Comparison of ENCODE assay signal across 19 cellular contexts in the genomic region with DNA sequence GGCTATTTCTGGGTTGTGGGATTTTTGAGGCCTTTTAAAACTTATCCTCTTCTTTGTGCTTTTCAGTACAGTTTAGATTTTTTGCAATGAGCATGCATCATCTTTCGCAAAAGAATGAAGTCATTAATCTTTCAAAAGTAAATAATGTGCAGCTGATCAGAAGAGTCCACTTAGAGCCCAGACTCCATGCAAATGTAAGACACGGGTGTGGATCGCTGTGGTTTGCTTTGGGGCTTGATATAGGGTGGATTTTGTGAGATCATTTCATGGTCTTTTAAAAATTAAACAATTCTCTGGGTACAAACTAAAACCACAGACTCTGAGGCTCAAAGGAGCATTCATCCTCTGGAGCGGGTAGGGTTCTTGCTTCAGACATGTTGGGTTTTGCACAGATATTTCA.
A peak's percentile ranks its signal among the peaks of the same experiment; 100 is the strongest.
DNase-seq lines count a peak whose midpoint lies in the region; ATAC-seq, FAIRE-seq and TF ChIP-seq lines count a peak whose summit lies in the region.
"Had no signal": no experiment of that assay in that cellular context is flagged by ENCODE, and none has a peak within 500 bp of the region (broad histone marks: within the 10 kb centered on the region; RNA-seq: fewer than 3 reads in every experiment).

No MANE protein-coding gene starts in this region.

- H4K20me1 ChIP-seq in IMR-90 (ENCODE audit: insufficient read depth, low read length) (peaks cover 59% of the 10 kb centered on the region), K562 (replicated peaks; ENCODE audit: control insufficient read depth, insufficient read depth, low read length) (peaks cover 5% of the 10 kb centered on the region; the same call in 1 of the 2 replicates), PC-3 (ENCODE audit: low read length) (0 out of 2 replicates have a peak, but pooled peaks cover 5% of the 10 kb centered on the region)

- H3K4ac ChIP-seq in IMR-90 (ENCODE audit: low read depth, low read length), result no peak overlapping the region; the same call in 1 of the 2 replicates

- ATAC-seq in IMR-90 (ENCODE audit: low read depth) (no peak), K562 (no peak), PC-3 (no peak), HG03175 (IDR thresholded peaks at IDR 0.05; ENCODE audit: unreplicated experiment) (no peak)
- ATAC-seq: activated CD4-positive, CD25-positive, alpha-beta regulatory T cell treated with anti-CD3 and anti-CD28 coated beads, Interleukin-2, amount 50 U/mL, for 24 hours; activated naive CD4-positive, alpha-beta T cell treated with anti-CD3 and anti-CD28 coated beads, Interleukin-2, amount 50 U/mL, for 72 hours; activated T-cell treated with anti-CD3 and anti-CD28 coated beads, Interleukin-2, amount 50 U/mL, for 72 hours had no signal

- H3K27ac ChIP-seq in IMR-90 (ENCODE audit: insufficient read depth, low read length), result no peak overlapping the region
- no peak overlapping the region for H3K27ac ChIP-seq in K562 (ENCODE audit: extremely low read depth, low read depth, low read length)
- no peak overlapping the region for H3K27ac ChIP-seq in PC-3 (ENCODE audit: low read length)
- H3K27ac ChIP-seq: PC-9 had no signal

- intact Hi-C loops in IMR-90 (cut with micrococcal nuclease) (no loop called here), K562 (cut with micrococcal nuclease) (no loop called here), PC-3 (cut with micrococcal nuclease) (no loop called here)

- DNase-seq in AG09319 (ENCODE audit: extremely low read depth, low read depth) (peak; percentile 42), IMR-90 (peak; percentile 23), K562 (ENCODE audit: extremely low read depth in 1 of 4, low spot score in 3 of 4) (no peak), immature natural killer cell (no peak), NCI-H2029 treated with DMSO at 0.1 percent for 48 hours (lab: John Stamatoyannopoulos, UW) (no peak), PC-3 (no peak), NCI-H446 (lab: John Stamatoyannopoulos, UW) (no peak)
- DNase-seq: activated T-cell treated with anti-CD3 and anti-CD28 coated beads, Interleukin-2, amount 50 U/mL, for 72 hours; DND-41; MM.1S; NCI-H1694; NCI-H510A; PC-9; small intestine; stimulated activated CD4-positive, alpha-beta T cell treated with anti-CD3 and anti-CD28 coated beads, Interleukin-4, amount 100 ng/mL, for 24 hours had no signal

- no peak overlapping the region for H3K4me2 ChIP-seq in IMR-90 (ENCODE audit: low read depth, low read length)
- H3K4me2 ChIP-seq in K562 (ENCODE audit: insufficient read depth, low read length), result no peak overlapping the region
- H3K4me2 ChIP-seq in PC-3 (ENCODE audit: low read length), result no peak overlapping the region
- H3K4me2 ChIP-seq: PC-9 had no signal

- in situ Hi-C loops in IMR-90 (cut with MboI; ENCODE audit: low sequenced_read_pairs), result no loop called here
- in situ Hi-C loops in K562 (cut with MboI), result no loop called here

- H2BK5ac ChIP-seq in IMR-90 (ENCODE audit: low read depth, low read length, poor library complexity, severe bottlenecking), result no peak overlapping the region

- H3K9me1 ChIP-seq in IMR-90 (ENCODE audit: insufficient read depth, low read length) (peaks cover 10% of the 10 kb centered on the region), K562 (ENCODE audit: control insufficient read depth, insufficient read depth, low read length) (peaks cover 3% of the 10 kb centered on the region)

- no peak overlapping the region for H3K23ac ChIP-seq in IMR-90 (ENCODE audit: low read depth, low read length)

- no peaks in the 10 kb centered on the region for H3K27me3 ChIP-seq in IMR-90 (ENCODE audit: control insufficient read depth, insufficient read depth, low read length)
- no peaks in the 10 kb centered on the region for H3K27me3 ChIP-seq in K562 (ENCODE audit: control insufficient read depth in 2 of 2, insufficient read depth in 2 of 2, low read length in 2 of 2)
- H3K27me3 ChIP-seq in PC-3 (ENCODE audit: low read length), result no peaks in the 10 kb centered on the region

- peaks cover 24% of the 10 kb centered on the region for H3K4me1 ChIP-seq in IMR-90 (ENCODE audit: control insufficient read depth, insufficient read depth, low read length)
- peaks cover 33 to 44% of the 10 kb centered on the region in 2 experiments for H3K4me1 ChIP-seq in K562 (replicated peaks in 1 of 2; ENCODE audit: control insufficient read depth in 2 of 2, insufficient read depth in 2 of 2, low read length in 2 of 2)
- peaks cover 26% of the 10 kb centered on the region for H3K4me1 ChIP-seq in PC-3 (ENCODE audit: insufficient read depth, low read length)
- H3K4me1 ChIP-seq: HAP-1 had no signal

- TF ChIP-seq POLR2A in IMR-90 (IDR thresholded peaks at IDR 0.05; ENCODE audit: low read depth, low read length) (no peak), K562 (conservative IDR thresholded peaks at IDR 0.05) (no peak)

- no peaks in the 10 kb centered on the region for H3F3A ChIP-seq in PC-3 (ENCODE audit: low read length, unreplicated experiment)

- peaks cover 22 to 55% of the 10 kb centered on the region in 2 donors for H3K4me1 Mint-ChIP-seq in immature natural killer cell

- H4K8ac ChIP-seq in IMR-90 (ENCODE audit: low read depth in 2 of 2, low read length in 2 of 2), result no peak overlapping the region

- no peak overlapping the region for H4K91ac ChIP-seq in IMR-90 (ENCODE audit: insufficient read depth, low read depth, low read length)

- H2AK9ac ChIP-seq in IMR-90 (replicated peaks; ENCODE audit: low read depth, low read length, poor library complexity), result no peak overlapping the region

- no peak for FAIRE-seq in K562 (lab: Jason Lieb, UNC)
- FAIRE-seq: small intestine had no signal

- no peak overlapping the region for H4K5ac ChIP-seq in IMR-90 (ENCODE audit: low read depth, low read length)

- H3K9me2 ChIP-seq in PC-3 (replicated peaks; ENCODE audit: low read length), result no peaks in the 10 kb centered on the region

- no peak overlapping the region for H3K18ac ChIP-seq in IMR-90 (ENCODE audit: low read depth, low read length)

- no peak overlapping the region for H3K4me3 ChIP-seq in IMR-90 (ENCODE audit: insufficient read depth, low read depth, low read length)
- H3K4me3 ChIP-seq in K562, result no peak overlapping the region
- H3K4me3 ChIP-seq in PC-3 (ENCODE audit: low read length), result no peak overlapping the region
- H3K4me3 ChIP-seq: HAP-1, PC-9 had no signal

- 100% methylated on average over 1 of the region's 4 CpGs; no CpG with 5 or more reads in 1 of the 2 experiments for WGBS in IMR-90 (ENCODE audit: extremely low coverage in 2 of 2, insufficient read length in 1 of 2), 2 experiments
- 74% methylated on average over 4 of the region's 4 CpGs for WGBS in K562 (ENCODE audit: insufficient coverage, low coverage, missing lambda C conversion rate)

- peaks cover 45% of the 10 kb centered on the region for H3K79me2 ChIP-seq in K562 (ENCODE audit: control insufficient read depth, insufficient read depth, low read length)
- H3K79me2 ChIP-seq in PC-3 (ENCODE audit: low read length), result peaks cover 55% of the 10 kb centered on the region

- no peak overlapping the region; the same call in 1 of the 2 replicates for H2AK5ac ChIP-seq in IMR-90 (ENCODE audit: low read depth, low read length)

- peaks cover 0 to 3% (median 0%) of the 10 kb centered on the region in 3 donors for H3K27me3 Mint-ChIP-seq in immature natural killer cell (ENCODE audit: low read depth in 3 of 3)

- H3K14ac ChIP-seq in IMR-90 (replicated peaks; ENCODE audit: low read depth, low read length), result no peak overlapping the region

- no peak for TF ChIP-seq EP300 in K562 (IDR thresholded peaks at IDR 0.05; ENCODE audit: low read length)

- H3K9me3 ChIP-seq in IMR-90 (ENCODE audit: control insufficient read depth, insufficient read depth, low read length) (peaks cover 3% of the 10 kb centered on the region), K562 (replicated peaks; ENCODE audit: control insufficient read depth, insufficient read depth, low read depth, low read length) (no peaks in the 10 kb centered on the region), PC-3 (ENCODE audit: low read length) (no peaks in the 10 kb centered on the region)
- H3K9me3 ChIP-seq: HAP-1 had no signal

- POLR2A ChIA-PET in IMR-90 (lab: Charles Lee; ENCODE audit: unreplicated experiment) (no interaction called here), K562 (lab: Yijun Ruan, JAX) (interaction anchor here (0.8 to 1.4 kb wide), 4 partner anchors 9 to 168 kb away, joined by 3 to 4 read pairs (median 3); no protein-coding TSS in a partner anchor), PC-3 (lab: Charles Lee; ENCODE audit: unreplicated experiment) (no interaction called here)

- TF ChIP-seq RAD21 in IMR-90 (IDR thresholded peaks at IDR 0.05; ENCODE audit: low read length), result no peak
- TF ChIP-seq RAD21 in K562 (CRISPR knock-in tag; conservative IDR thresholded peaks at IDR 0.05 in 1 of 2, IDR thresholded peaks at IDR 0.05 in 1 of 2), result no peak

- H2AFZ ChIP-seq in IMR-90 (replicated peaks; ENCODE audit: low read length, poor library complexity) (no peak overlapping the region), K562 (ENCODE audit: low read depth, low read length) (no peak overlapping the region), PC-3 (ENCODE audit: low read length) (no peak overlapping the region)
- H2AFZ ChIP-seq: PC-9 had no signal

- H3K36me3 ChIP-seq in IMR-90 (ENCODE audit: control insufficient read depth, insufficient read depth, low read length) (peaks cover 9% of the 10 kb centered on the region; the same call in 1 of the 2 replicates), K562 (ENCODE audit: control insufficient read depth, insufficient read depth, low read length) (peaks cover 22% of the 10 kb centered on the region), PC-3 (ENCODE audit: low read depth, low read length) (peaks cover 11% of the 10 kb centered on the region)

- dilution Hi-C loops in IMR-90 (cut with HindIII; ENCODE audit: low sequenced_read_pairs, unreplicated experiment), result no loop called here

- no peak overlapping the region for H3K4me3 Mint-ChIP-seq in immature natural killer cell
- H3K4me3 Mint-ChIP-seq: activated T-cell treated with anti-CD3 and anti-CD28 coated beads, Interleukin-2, amount 50 U/mL, for 72 hours had no signal

- H2BK120ac ChIP-seq in IMR-90 (ENCODE audit: low read depth, low read length), result no peak overlapping the region

- no TSS peak for BruUV-seq in IMR-90 (replicated peaks; lab: Mats Ljungman, UMichigan)
- no TSS peak for BruUV-seq in K562 (replicated peaks; lab: Mats Ljungman, UMichigan)
- BruUV-seq in PC-3 (replicated peaks; lab: Mats Ljungman, UMichigan), result no TSS peak

- H3K27ac Mint-ChIP-seq in immature natural killer cell, result peak overlapping the region in 4 of 6 donors; percentile 44 to 83 (median 67)
- H3K27ac Mint-ChIP-seq: activated T-cell treated with anti-CD3 and anti-CD28 coated beads, Interleukin-2, amount 50 U/mL, for 72 hours had no signal

- peaks cover 22 to 42% of the 10 kb centered on the region in 2 experiments for H3K79me1 ChIP-seq in IMR-90 (ENCODE audit: low read depth in 1 of 2, low read length in 2 of 2)

- no peak overlapping the region for H2BK20ac ChIP-seq in IMR-90 (ENCODE audit: low read depth, low read length)

- H3K9me3 Mint-ChIP-seq in immature natural killer cell, result no peaks in the 10 kb centered on the region

- CTCF ChIA-PET in IMR-90 (lab: Yijun Ruan, JAX) (no interaction called here), K562 (lab: Yijun Ruan, JAX; ENCODE audit: low intra/inter-chr PET ratio) (no interaction called here), PC-3 (lab: Charles Lee) (no interaction called here)

- H3K36me3 Mint-ChIP-seq in immature natural killer cell, result peaks cover 0 to 1% (median 0%) of the 10 kb centered on the region in 3 donors
- H3K36me3 Mint-ChIP-seq: activated naive CD4-positive, alpha-beta T cell treated with anti-CD3 and anti-CD28 coated beads, Interleukin-2, amount 50 U/mL, for 72 hours had no signal

- H2BK15ac ChIP-seq in IMR-90 (ENCODE audit: low read depth, low read length), result no peak overlapping the region

- TF ChIP-seq CTCF in AG09319 (IDR thresholded peaks at IDR 0.05; ENCODE audit: low read depth, low read length) (no peak), IMR-90 (conservative IDR thresholded peaks at IDR 0.05; ENCODE audit: low read depth, low read length) (no peak), K562 (IDR thresholded peaks at IDR 0.05 in 2 of 3, conservative IDR thresholded peaks at IDR 0.05 in 1 of 3; ENCODE audit: insufficient read depth in 2 of 3, low read depth in 1 of 3, low read length in 3 of 3) (no peak), PC-3 (conservative IDR thresholded peaks at IDR 0.05; ENCODE audit: low read depth, low read length) (no peak)

- no peak overlapping the region for H3K56ac ChIP-seq in IMR-90 (ENCODE audit: extremely low read depth, insufficient read depth, low read length)

- H3K9ac ChIP-seq in IMR-90 (ENCODE audit: low read depth, low read length), result no peak overlapping the region
- H3K9ac ChIP-seq in K562 (ENCODE audit: insufficient read depth in 1 of 2, low read depth in 2 of 2, low read length in 2 of 2), result no peak overlapping the region
- H3K9ac ChIP-seq in PC-3 (ENCODE audit: low read length), result no peak overlapping the region

Comparison
In these comparisons a context has a peak if more than half of its experiments do, and no peak if none do; other contexts are left out.
1. DNase-seq: peak in AG09319 (single experiment) and IMR-90 (single experiment); none in K562 (0 of 4), immature natural killer cell (0 of 3), NCI-H2029 treated with DMSO at 0.1 percent for 48 hours (single experiment), PC-3 (single experiment) and NCI-H446 (0 of 2).